Comparison of ENCODE assay signal across 8 cellular contexts in genomic region chr9:37465249-37466036, GRCh38. TPM values are rescaled to one million over a fixed set of nuclear protein-coding genes. Genes with fewer than 3 reads are reported as not detected.
A peak's percentile ranks its signal among the peaks of the same experiment; 100 is the strongest.
DNase-seq lines count a peak whose midpoint lies in the region; ATAC-seq and TF ChIP-seq lines count a peak whose summit lies in the region.

Gene ZBTB5 (minus strand): TSS chr9:37465450. CDS start chr9:37442551, 22,899 bp downstream.

- H3F3A ChIP-seq in SK-N-SH (replicated peaks; ENCODE audit: insufficient read depth), result peaks cover 24% of the 10 kb centered on the region

- 0 out of 4 replicates have a peak, but pooled peaks of 1 of the 2 experiments have one; percentile 8 for TF ChIP-seq EP300 in SK-N-SH (IDR thresholded peaks at IDR 0.05; ENCODE audit: borderline replicate concordance in 1 of 2, low read depth in 1 of 2, low read length in 1 of 2)

- CTCF ChIA-PET in SK-N-SH (lab: Yijun Ruan, JAX), result interaction anchor here (0.8 to 1.3 kb wide), 3 partner anchors 15 to 84 kb away, joined by 3 to 8 read pairs (median 4); no protein-coding TSS in a partner anchor

- H3K79me2 ChIP-seq in SK-N-SH (ENCODE audit: insufficient read depth), result peaks cover 43% of the 10 kb centered on the region

- no peak for TF ChIP-seq RAD21 in SK-N-SH (IDR thresholded peaks at IDR 0.05; ENCODE audit: low read length)

- no peaks in the 10 kb centered on the region for H3K9me2 ChIP-seq in SK-N-SH

- H3K27me3 Mint-ChIP-seq in activated naive CD4-positive, alpha-beta T cell treated with anti-CD3 and anti-CD28 coated beads, Interleukin-2, amount 50 U/mL, for 24 hours, result no peaks in the 10 kb centered on the region

- peaks cover 32% of the 10 kb centered on the region for H3K4me1 Mint-ChIP-seq in activated naive CD4-positive, alpha-beta T cell treated with anti-CD3 and anti-CD28 coated beads, Interleukin-2, amount 50 U/mL, for 24 hours

- H3K9me3 Mint-ChIP-seq in activated naive CD4-positive, alpha-beta T cell treated with anti-CD3 and anti-CD28 coated beads, Interleukin-2, amount 50 U/mL, for 24 hours, result no peaks in the 10 kb centered on the region

- peak within 1 kb of the TSS; percentile 89 for H3K4me2 ChIP-seq in SK-N-SH

- H3K27ac Mint-ChIP-seq in activated naive CD4-positive, alpha-beta T cell treated with anti-CD3 and anti-CD28 coated beads, Interleukin-2, amount 50 U/mL, for 24 hours, result peak within 1 kb of the TSS; percentile 95

- H3K27ac ChIP-seq in SK-N-SH (ENCODE audit: low read depth in 2 of 2, low read length in 1 of 2) (peak within 1 kb of the TSS; percentile 97 to 98), testis (peak within 1 kb of the TSS; percentile 96 to 98)

- no peaks in the 10 kb centered on the region for H3K9me3 ChIP-seq in SK-N-SH
- H3K9me3 ChIP-seq in testis, result no peaks in the 10 kb centered on the region

- peak within 1 kb of the TSS; percentile 97 for H3K4me3 Mint-ChIP-seq in activated naive CD4-positive, alpha-beta T cell treated with anti-CD3 and anti-CD28 coated beads, Interleukin-2, amount 50 U/mL, for 24 hours

- TF ChIP-seq CTCF in SK-N-SH (IDR thresholded peaks at IDR 0.05), result no peak
- peak in 1 of 3 experiments; percentile 34 for TF ChIP-seq CTCF in testis (IDR thresholded peaks at IDR 0.05)

- intact Hi-C loops in testis (cut with DNase I; ENCODE audit: low total_unique reads), result no loop called here

- H3K4me3 ChIP-seq in SK-N-SH (ENCODE audit: low read depth in 2 of 2, low read length in 1 of 2) (peak within 1 kb of the TSS; percentile 78 to 84), testis (peak within 1 kb of the TSS; percentile 83 to 89)

- peaks cover 9% of the 10 kb centered on the region for H3K36me3 Mint-ChIP-seq in activated naive CD4-positive, alpha-beta T cell treated with anti-CD3 and anti-CD28 coated beads, Interleukin-2, amount 50 U/mL, for 24 hours

- H3K36me3 ChIP-seq in SK-N-SH (replicated peaks in 1 of 2; ENCODE audit: control insufficient read depth in 1 of 2, insufficient read depth in 2 of 2, low read length in 1 of 2) (peaks cover 0 to 3% of the 10 kb centered on the region in 2 experiments), testis (ENCODE audit: low read depth, missing control alignments) (no peaks in the 10 kb centered on the region)

- peak within 1 kb of the TSS; percentile 91 for H2AFZ ChIP-seq in SK-N-SH (ENCODE audit: low read depth)

- peak within 1 kb of the TSS; percentile 96 for H3K9ac ChIP-seq in SK-N-SH

- POLR2A ChIA-PET in SK-N-SH (lab: Yijun Ruan, JAX), result interaction anchor here (0.8 to 1.1 kb wide), 5 partner anchors 30 to 320 kb away, joined by 3 read pairs; partner anchors contain the start of genes EXOSC3 and FBXO10

- TF ChIP-seq POLR2A in testis (IDR thresholded peaks at IDR 0.05), result peak; percentile 19

- 1% methylated on average over 30 of the region's 52 CpGs for WGBS in SK-N-SH (ENCODE audit: low lambda C conversion rate)
- WGBS in testis, 2 donors, result 0% methylated on average over 6 to 52 of the region's 52 CpGs

- peak; percentile 86 for ATAC-seq in HG02571 (IDR thresholded peaks at IDR 0.05; ENCODE audit: unreplicated experiment)

- H4K20me1 ChIP-seq in SK-N-SH (ENCODE audit: insufficient read depth), result peaks cover 36% of the 10 kb centered on the region

- DNase-seq in GM04503 (ENCODE audit: low read depth), result peak; percentile 100
- DNase-seq in NCI-H1048 (lab: John Stamatoyannopoulos, UW), result peak; percentile 98
- peak; percentile 95 for DNase-seq in SK-N-SH
- peak; percentile 100 for DNase-seq in glomerular endothelial cell (ENCODE audit: extremely low read depth, low read depth, low spot score)
- peak; percentile 100 for DNase-seq in occipital lobe (lab: John Stamatoyannopoulos, UW)
- peak; percentile 100 for DNase-seq in testis

- H3K27me3 ChIP-seq in SK-N-SH (ENCODE audit: insufficient read depth) (no peaks in the 10 kb centered on the region), testis (no peaks in the 10 kb centered on the region)

- H3K4me1 ChIP-seq in SK-N-SH (ENCODE audit: control insufficient read depth in 1 of 2, insufficient read depth in 2 of 2, low read depth in 1 of 2, low read length in 1 of 2) (peaks cover 6 to 22% of the 10 kb centered on the region in 2 experiments; a peak in 3 of 4 replicates), testis (peaks cover 26% of the 10 kb centered on the region)

TF ChIP-seq in SK-N-SH, 30 proteins besides CTCF, POLR2A, EP300 and RAD21 (continues in another document):
- TF ChIP-seq NFIC (IDR thresholded peaks at IDR 0.05; ENCODE audit: borderline replicate concordance) (no peak), EZH2phosphoT487 (IDR thresholded peaks at IDR 0.05; ENCODE audit: borderline replicate concordance, low read depth) (no peak), TAF1 (IDR thresholded peaks at IDR 0.05; ENCODE audit: borderline replicate concordance, low read depth, low read length) (peak; percentile 83), TCF12 (IDR thresholded peaks at IDR 0.05) (no peak), USF2 (IDR thresholded peaks at IDR 0.05; ENCODE audit: borderline replicate concordance, low read depth, low read length) (no peak), MXI1 (IDR thresholded peaks at IDR 0.05; ENCODE audit: low read depth, low read length) (peak; percentile 89), PBX3 (IDR thresholded peaks at IDR 0.05) (no peak; the same call in 1 of the 2 replicates), MEF2A (IDR thresholded peaks at IDR 0.05; ENCODE audit: borderline replicate concordance, low read depth) (no peak), SMC3 (IDR thresholded peaks at IDR 0.05; ENCODE audit: low read depth, low read length) (no peak), IRF3 (IDR thresholded peaks at IDR 0.05; ENCODE audit: low read depth, low read length) (peak; percentile 83), CHD2 (IDR thresholded peaks at IDR 0.05; ENCODE audit: low read length, partially characterized antibody) (peak; percentile 89), POLR2AphosphoS5 (IDR thresholded peaks at IDR 0.05; ENCODE audit: low read depth, low read length) (peak; percentile 96), GATA2 (CRISPR knock-in tag; IDR thresholded peaks at IDR 0.05) (no peak), RCOR1 (IDR thresholded peaks at IDR 0.05; ENCODE audit: low read length) (no peak), ELF1 (IDR thresholded peaks at IDR 0.05) (peak; percentile 46), FOXM1 (IDR thresholded peaks at IDR 0.05; ENCODE audit: low read depth) (no peak), JUND (IDR thresholded peaks at IDR 0.05) (no peak; the same call in 1 of the 2 replicates), MAX (IDR thresholded peaks at IDR 0.05; ENCODE audit: low read depth) (peak; percentile 75)

RNA-seq across cellular contexts. Expression of gene ZBTB5, which starts in this region (rescaled TPM):
- polyA plus RNA-seq in SK-N-SH (2012; rRNA removed) (6.3 and 9.6 TPM in 2 replicates), testis (ENCODE audit: insufficient read depth, low read depth, low replicate concordance) (20.4 TPM)
- polyA plus RNA-seq in SK-N-SH (2012; cell fraction: cytosol; rRNA removed), result 4.8 and 5.8 TPM in 2 replicates
- 13.3 and 18.3 TPM in 2 replicates for polyA plus RNA-seq in SK-N-SH (2012; cell fraction: nucleus; rRNA removed)
- total RNA-seq in glomerular endothelial cell (6.7 and 12.7 TPM in 2 replicates), occipital lobe (22.5 TPM), testis (10 to 100 TPM; 28.4 to 33.8 TPM)

Comparison
In these comparisons a context has a peak if more than half of its experiments do, and no peak if none do; other contexts are left out.
1. Peak in every context shown above with its lines: DNase-seq, ATAC-seq, H3K4me3 ChIP-seq and H3K27ac ChIP-seq.